Comparison of ENCODE assay signal across 17 cellular contexts in genomic region chr11:112760378-112761060, GRCh38.
A peak's percentile ranks its signal among the peaks of the same experiment; 100 is the strongest.
DNase-seq lines count a peak whose midpoint lies in the region; FAIRE-seq and TF ChIP-seq lines count a peak whose summit lies in the region.
"Had no signal": no experiment of that assay in that cellular context is flagged by ENCODE, and none has a peak within 500 bp of the region (broad histone marks: within the 10 kb centered on the region; RNA-seq: fewer than 3 reads in every experiment).

No MANE protein-coding gene starts in this region.

- H3K9ac ChIP-seq in kidney (ENCODE audit: low read length in 2 of 2): no peak overlapping the region
- H3K9ac ChIP-seq: BLaER1, GM23248 had no signal

- peak overlapping the region; percentile 50 for H3K27ac Mint-ChIP-seq in neural crest cell (ENCODE audit: unreplicated experiment)
- H3K27ac Mint-ChIP-seq in T-helper 2 cell treated with Interferon-gamma antibody and Interleukin-4, amounts not matched to agents 5 μg/mL and 100 μg/mL, for 36 hours: no peak overlapping the region

- FAIRE-seq in kidney (lab: Jason Lieb, UNC): no peak
- FAIRE-seq: G401.6, GM12891 had no signal

- intact Hi-C loops in kidney (cut with DNase I): no loop called here

- H3K27ac ChIP-seq in kidney (ENCODE audit: low read depth in 2 of 2, low read length in 2 of 2): no peak overlapping the region
- H3K27ac ChIP-seq: 22Rv1, BLaER1, GM23248 had no signal

- H3K36me3 ChIP-seq in kidney (ENCODE audit: control insufficient read depth in 1 of 2, insufficient read depth in 2 of 2, low read length in 2 of 2): no peaks in the 10 kb centered on the region
- H3K36me3 ChIP-seq: BLaER1 had no signal

- H3K27me3 Mint-ChIP-seq in neural crest cell (ENCODE audit: low read depth): no peaks in the 10 kb centered on the region
- no peaks in the 10 kb centered on the region for H3K27me3 Mint-ChIP-seq in T-helper 2 cell treated with Interferon-gamma antibody and Interleukin-4, amounts not matched to agents 5 μg/mL and 100 μg/mL, for 36 hours (ENCODE audit: low read depth)

- H3K9me3 Mint-ChIP-seq in neural crest cell: no peaks in the 10 kb centered on the region
- H3K9me3 Mint-ChIP-seq in T-helper 2 cell treated with Interferon-gamma antibody and Interleukin-4, amounts not matched to agents 5 μg/mL and 100 μg/mL, for 36 hours: no peaks in the 10 kb centered on the region

- no peak overlapping the region for H3K4me3 ChIP-seq in kidney (ENCODE audit: low read length in 2 of 2)
- H3K4me3 ChIP-seq: BLaER1, GM23248 had no signal

- H3K4me1 ChIP-seq in kidney (ENCODE audit: control insufficient read depth in 1 of 2, insufficient read depth in 1 of 2, low read depth in 1 of 2, low read length in 2 of 2): peaks cover 0 to 11% of the 10 kb centered on the region in 2 donors

- H3K4me3 Mint-ChIP-seq in neural crest cell: no peak overlapping the region
- H3K4me3 Mint-ChIP-seq in T-helper 2 cell treated with Interferon-gamma antibody and Interleukin-4, amounts not matched to agents 5 μg/mL and 100 μg/mL, for 36 hours: no peak overlapping the region

- peaks cover 36% of the 10 kb centered on the region for H3K4me1 Mint-ChIP-seq in neural crest cell
- no peaks in the 10 kb centered on the region for H3K4me1 Mint-ChIP-seq in T-helper 2 cell treated with Interferon-gamma antibody and Interleukin-4, amounts not matched to agents 5 μg/mL and 100 μg/mL, for 36 hours (ENCODE audit: low read depth)

- DNase-seq in DMS53 (lab: John Stamatoyannopoulos, UW): peak; percentile 40
- no peak for DNase-seq in DMS53 treated with DMSO at 0.1 percent for 48 hours (lab: John Stamatoyannopoulos, UW; ENCODE audit: unreplicated experiment)
- DNase-seq in left kidney (ENCODE audit: low read depth, low spot score): peak; percentile 70
- no peak for DNase-seq in neural crest cell (ENCODE audit: low read depth, low spot score)
- no peak for DNase-seq in NCI-H774 (lab: John Stamatoyannopoulos, UW)
- DNase-seq in NCI-H2171 treated with DMSO at 0.1 percent for 48 hours (lab: John Stamatoyannopoulos, UW): no peak
- no peak for DNase-seq in kidney
- DNase-seq in T-helper 2 cell treated with Interferon-gamma antibody and Interleukin-4, amounts not matched to agents 5 μg/mL and 100 μg/mL, for 36 hours (ENCODE audit: low spot score): no peak
- DNase-seq: DMS79 treated with DMSO at 0.1 percent for 48 hours, EL, GM23248, H7, IMR-90 had no signal

- H3K9me3 ChIP-seq in kidney (ENCODE audit: control insufficient read depth in 1 of 2, low read length in 2 of 2): no peaks in the 10 kb centered on the region
- H3K9me3 ChIP-seq: BLaER1 had no signal

- no peaks in the 10 kb centered on the region for H3K36me3 Mint-ChIP-seq in neural crest cell (ENCODE audit: low read depth)
- no peaks in the 10 kb centered on the region for H3K36me3 Mint-ChIP-seq in T-helper 2 cell treated with Interferon-gamma antibody and Interleukin-4, amounts not matched to agents 5 μg/mL and 100 μg/mL, for 36 hours (ENCODE audit: low read depth)

- no peak for TF ChIP-seq CTCF in neural crest cell (conservative IDR thresholded peaks at IDR 0.05)
- TF ChIP-seq CTCF in kidney (IDR thresholded peaks at IDR 0.05; ENCODE audit: borderline replicate concordance, extremely low read depth, insufficient read depth): no peak

Comparison
In these comparisons a context has a peak if more than half of its experiments do, and no peak if none do; other contexts are left out.
1. DNase-seq: peak in DMS53 (single experiment) and left kidney (single experiment); none in DMS53 treated with DMSO at 0.1 percent for 48 hours (single experiment), neural crest cell (single experiment), NCI-H774 (single experiment), NCI-H2171 treated with DMSO at 0.1 percent for 48 hours (single experiment), kidney (single experiment) and T-helper 2 cell treated with Interferon-gamma antibody and Interleukin-4, amounts not matched to agents 5 μg/mL and 100 μg/mL, for 36 hours (single experiment).